ENCODE assay signal across 9 cellular contexts in the genomic region with DNA sequence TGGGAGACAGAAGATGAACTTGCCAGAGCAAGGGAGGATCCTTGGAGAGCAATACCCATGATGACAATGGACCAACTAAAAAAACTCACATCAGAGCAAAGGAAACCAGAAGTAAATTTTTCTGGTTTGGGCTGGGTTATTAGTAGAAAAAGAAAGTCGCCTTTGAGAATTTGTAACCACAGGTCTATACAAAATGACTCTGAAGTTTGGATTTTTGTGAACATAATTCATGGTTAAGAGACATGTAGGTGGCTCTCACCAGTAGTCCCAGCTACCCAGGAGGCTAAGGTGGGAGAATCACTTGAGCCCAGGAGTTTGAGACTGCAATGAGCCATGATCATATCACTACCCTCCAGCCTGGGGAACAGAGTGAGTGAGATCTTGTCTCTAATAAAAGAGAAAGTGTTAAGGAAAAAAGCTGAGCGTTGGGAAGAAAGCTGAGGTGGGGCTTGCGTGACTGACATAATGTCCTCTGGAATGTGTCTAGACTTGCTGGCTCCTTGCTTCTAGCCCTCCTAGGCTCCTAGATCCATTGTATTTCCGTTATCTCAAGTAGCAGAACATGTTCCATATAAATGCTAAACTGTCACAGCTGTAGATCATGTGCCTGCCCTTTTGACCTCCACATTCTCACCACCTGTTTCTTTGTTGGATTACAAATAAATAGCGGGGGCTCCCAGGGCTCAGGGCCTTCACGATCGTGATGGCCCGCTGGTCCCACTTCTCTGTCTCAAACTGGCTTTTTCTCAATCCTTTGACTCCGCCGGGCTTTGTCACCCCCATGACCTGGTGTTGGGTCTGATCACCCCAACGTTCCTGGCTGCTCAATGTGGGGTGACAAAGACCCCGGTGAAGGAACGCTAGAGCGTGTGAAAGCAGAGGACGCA. TPM values are rescaled to one million over a fixed set of nuclear protein-coding genes. Genes with fewer than 3 reads are reported as not detected.
DNase-seq lines count a peak whose midpoint lies in the region; ATAC-seq and TF ChIP-seq lines count a peak whose summit lies in the region.
"Had no signal": no experiment of that assay in that cellular context is flagged by ENCODE, and none has a peak within 500 bp of the region (broad histone marks: within the 10 kb centered on the region; RNA-seq: fewer than 3 reads in every experiment).

No MANE protein-coding gene starts in this region.

- H3K9me3 ChIP-seq in skeletal muscle satellite cell (replicated peaks; ENCODE audit: low read length): no peaks in the 10 kb centered on the region
- H3K9me3 ChIP-seq in PC-3 (ENCODE audit: low read length): no peaks in the 10 kb centered on the region

- H3K4me3 ChIP-seq in skeletal muscle satellite cell (ENCODE audit: low read length) (no peak overlapping the region), PC-3 (ENCODE audit: low read length) (no peak overlapping the region)

- intact Hi-C loops in activated CD8-positive, alpha-beta T cell treated with anti-CD3 and anti-CD28 coated beads for 36 hours (cut with micrococcal nuclease): no loop called here
- intact Hi-C loops in activated CD4-positive, alpha-beta memory T cell treated with anti-CD3 and anti-CD28 coated beads for 36 hours (cut with micrococcal nuclease): loop anchor here (1.0 to 5.0 kb wide), 3 partner anchors 181 to 414 kb away; no protein-coding TSS in a partner anchor
- intact Hi-C loops in PC-3 (cut with micrococcal nuclease): no loop called here

- no peaks in the 10 kb centered on the region for H3K9me2 ChIP-seq in PC-3 (replicated peaks; ENCODE audit: low read length)

- no peak overlapping the region for H2AFZ ChIP-seq in PC-3 (ENCODE audit: low read length)

- H3K9ac ChIP-seq in skeletal muscle satellite cell (ENCODE audit: low read depth, low read length): peak overlapping the region; percentile 78
- H3K9ac ChIP-seq in PC-3 (ENCODE audit: low read length): no peak overlapping the region

- BruUV-seq in PC-3 (replicated peaks; lab: Mats Ljungman, UMichigan): no TSS peak

- TF ChIP-seq CTCF in activated CD8-positive, alpha-beta T cell treated with anti-CD3 and anti-CD28 coated beads for 36 hours (IDR thresholded peaks at IDR 0.05): no peak
- TF ChIP-seq CTCF in PC-3 (conservative IDR thresholded peaks at IDR 0.05; ENCODE audit: low read depth, low read length): no peak

- no peak overlapping the region for H3K27ac Mint-ChIP-seq in activated CD8-positive, alpha-beta T cell treated with anti-CD3 and anti-CD28 coated beads for 36 hours
- H3K27ac Mint-ChIP-seq in activated CD8-positive, alpha-beta T cell treated with anti-CD3 and anti-CD28 coated beads, Interleukin-2, amount 10 ng/mL, durations not matched to agents 7 days and 5 days: no peak overlapping the region
- H3K27ac Mint-ChIP-seq in activated CD4-positive, alpha-beta memory T cell treated with anti-CD3 and anti-CD28 coated beads for 36 hours: peak overlapping the region; percentile 19

- H3K4me2 ChIP-seq in skeletal muscle satellite cell (ENCODE audit: low read length) (peak overlapping the region; percentile 50), PC-3 (ENCODE audit: low read length) (no peak overlapping the region)

- H3K4me1 Mint-ChIP-seq in activated CD8-positive, alpha-beta T cell treated with anti-CD3 and anti-CD28 coated beads for 36 hours (ENCODE audit: low read depth): peaks cover 9% of the 10 kb centered on the region
- H3K4me1 Mint-ChIP-seq in activated CD8-positive, alpha-beta T cell treated with anti-CD3 and anti-CD28 coated beads, Interleukin-2, amount 10 ng/mL, durations not matched to agents 7 days and 5 days (ENCODE audit: low read depth): peaks cover 21% of the 10 kb centered on the region
- peaks cover 29% of the 10 kb centered on the region for H3K4me1 Mint-ChIP-seq in activated CD4-positive, alpha-beta memory T cell treated with anti-CD3 and anti-CD28 coated beads for 36 hours (ENCODE audit: low read depth)

- POLR2A ChIA-PET in activated CD8-positive, alpha-beta T cell treated with anti-CD3 and anti-CD28 coated beads for 36 hours (lab: Charles Lee): no interaction called here
- POLR2A ChIA-PET in activated CD8-positive, alpha-beta T cell treated with anti-CD3 and anti-CD28 coated beads, Interleukin-2, amount 10 ng/mL, durations not matched to agents 7 days and 5 days (lab: Charles Lee): no interaction called here
- POLR2A ChIA-PET in activated CD4-positive, alpha-beta memory T cell treated with anti-CD3 and anti-CD28 coated beads for 36 hours (lab: Charles Lee): no interaction called here
- POLR2A ChIA-PET in PC-3 (lab: Charles Lee; ENCODE audit: unreplicated experiment): no interaction called here

- H3K9me3 Mint-ChIP-seq in activated CD8-positive, alpha-beta T cell treated with anti-CD3 and anti-CD28 coated beads for 36 hours: no peaks in the 10 kb centered on the region
- H3K9me3 Mint-ChIP-seq in activated CD8-positive, alpha-beta T cell treated with anti-CD3 and anti-CD28 coated beads, Interleukin-2, amount 10 ng/mL, durations not matched to agents 7 days and 5 days (ENCODE audit: insufficient read depth): no peaks in the 10 kb centered on the region
- H3K9me3 Mint-ChIP-seq in activated CD4-positive, alpha-beta memory T cell treated with anti-CD3 and anti-CD28 coated beads for 36 hours: no peaks in the 10 kb centered on the region
- H3K9me3 Mint-ChIP-seq: T-cell had no signal

- H3K4me1 ChIP-seq in skeletal muscle satellite cell (ENCODE audit: control insufficient read depth, insufficient read depth, low read length) (peaks cover 65% of the 10 kb centered on the region), PC-3 (ENCODE audit: insufficient read depth, low read length) (peaks cover 21% of the 10 kb centered on the region)

- ATAC-seq in activated CD8-positive, alpha-beta T cell treated with anti-CD3 and anti-CD28 coated beads for 36 hours: peak; percentile 39
- no peak for ATAC-seq in activated CD8-positive, alpha-beta T cell treated with anti-CD3 and anti-CD28 coated beads, Interleukin-2, amount 10 ng/mL, durations not matched to agents 7 days and 5 days
- ATAC-seq in HG03066 (IDR thresholded peaks at IDR 0.05; ENCODE audit: low read depth, unreplicated experiment): peak; percentile 70
- ATAC-seq in PC-3: no peak
- ATAC-seq: T-cell had no signal

- H3K27me3 Mint-ChIP-seq in activated CD8-positive, alpha-beta T cell treated with anti-CD3 and anti-CD28 coated beads for 36 hours: peaks cover 18% of the 10 kb centered on the region
- H3K27me3 Mint-ChIP-seq in activated CD8-positive, alpha-beta T cell treated with anti-CD3 and anti-CD28 coated beads, Interleukin-2, amount 10 ng/mL, durations not matched to agents 7 days and 5 days (ENCODE audit: low read depth): peaks cover 29% of the 10 kb centered on the region
- peaks cover 22% of the 10 kb centered on the region for H3K27me3 Mint-ChIP-seq in activated CD4-positive, alpha-beta memory T cell treated with anti-CD3 and anti-CD28 coated beads for 36 hours

- CTCF ChIA-PET in activated CD8-positive, alpha-beta T cell treated with anti-CD3 and anti-CD28 coated beads for 36 hours (lab: Charles Lee): interaction anchor here (0.9 to 1.1 kb wide), 2 partner anchors 11 to 42 kb away, joined by 3 to 5 read pairs; no protein-coding TSS in a partner anchor
- CTCF ChIA-PET in activated CD8-positive, alpha-beta T cell treated with anti-CD3 and anti-CD28 coated beads, Interleukin-2, amount 10 ng/mL, durations not matched to agents 7 days and 5 days (lab: Charles Lee): no interaction called here
- CTCF ChIA-PET in activated CD4-positive, alpha-beta memory T cell treated with anti-CD3 and anti-CD28 coated beads for 36 hours (lab: Charles Lee): interaction anchor here (1.4 kb wide), 1 partner anchor 73 kb away, joined by 5 read pairs; no protein-coding TSS in a partner anchor
- CTCF ChIA-PET in PC-3 (lab: Charles Lee): no interaction called here

- no peaks in the 10 kb centered on the region for H3F3A ChIP-seq in PC-3 (ENCODE audit: low read length, unreplicated experiment)

- H3K79me2 ChIP-seq in PC-3 (ENCODE audit: low read length): no peaks in the 10 kb centered on the region

- H4K20me1 ChIP-seq in PC-3 (ENCODE audit: low read length): no peaks in the 10 kb centered on the region

- no peak overlapping the region for H3K27ac ChIP-seq in PC-3 (ENCODE audit: low read length)

- H3K4me3 Mint-ChIP-seq in activated CD8-positive, alpha-beta T cell treated with anti-CD3 and anti-CD28 coated beads for 36 hours: no peak overlapping the region
- no peak overlapping the region for H3K4me3 Mint-ChIP-seq in activated CD8-positive, alpha-beta T cell treated with anti-CD3 and anti-CD28 coated beads, Interleukin-2, amount 10 ng/mL, durations not matched to agents 7 days and 5 days
- no peak overlapping the region for H3K4me3 Mint-ChIP-seq in activated CD4-positive, alpha-beta memory T cell treated with anti-CD3 and anti-CD28 coated beads for 36 hours

- H3K27me3 ChIP-seq in skeletal muscle satellite cell (ENCODE audit: control insufficient read depth, insufficient read depth, low read length) (no peaks in the 10 kb centered on the region), PC-3 (ENCODE audit: low read length) (peaks cover 6% of the 10 kb centered on the region; the same call in 1 of the 2 replicates)

- DNase-seq in activated CD8-positive, alpha-beta T cell treated with anti-CD3 and anti-CD28 coated beads for 36 hours: no peak
- DNase-seq in activated CD8-positive, alpha-beta T cell treated with anti-CD3 and anti-CD28 coated beads, Interleukin-2, amount 10 ng/mL, durations not matched to agents 7 days and 5 days: no peak
- no peak for DNase-seq in activated CD4-positive, alpha-beta memory T cell treated with anti-CD3 and anti-CD28 coated beads for 36 hours
- DNase-seq in 8988T (no peak), PC-3 (no peak), GF-D8 (lab: John Stamatoyannopoulos, UW) (no peak)
- DNase-seq: T-cell had no signal

- H3K36me3 ChIP-seq in skeletal muscle satellite cell (ENCODE audit: insufficient read depth, low read length) (no peaks in the 10 kb centered on the region), PC-3 (ENCODE audit: low read depth, low read length) (no peaks in the 10 kb centered on the region)

- H3K36me3 Mint-ChIP-seq in activated CD8-positive, alpha-beta T cell treated with anti-CD3 and anti-CD28 coated beads for 36 hours (ENCODE audit: low read depth): no peaks in the 10 kb centered on the region
- no peaks in the 10 kb centered on the region for H3K36me3 Mint-ChIP-seq in activated CD8-positive, alpha-beta T cell treated with anti-CD3 and anti-CD28 coated beads, Interleukin-2, amount 10 ng/mL, durations not matched to agents 7 days and 5 days (ENCODE audit: low read depth)
- H3K36me3 Mint-ChIP-seq in activated CD4-positive, alpha-beta memory T cell treated with anti-CD3 and anti-CD28 coated beads for 36 hours: no peaks in the 10 kb centered on the region
- H3K36me3 Mint-ChIP-seq: T-cell had no signal

RNA-seq across cellular contexts. Expression of a gene that starts 56.2 kb away (rescaled TPM):
- 10 to 100 TPM; 18.2 to 20.5 TPM for total RNA-seq in activated CD8-positive, alpha-beta T cell treated with anti-CD3 and anti-CD28 coated beads for 36 hours
- 10 to 100 TPM; 18.9 to 21.6 TPM for total RNA-seq in activated CD8-positive, alpha-beta T cell treated with anti-CD3 and anti-CD28 coated beads, Interleukin-2, amount 10 ng/mL, durations not matched to agents 7 days and 5 days
- total RNA-seq in activated CD4-positive, alpha-beta memory T cell treated with anti-CD3 and anti-CD28 coated beads for 36 hours: 10 to 100 TPM; 23.3 to 24.7 TPM
- 30.1 and 35.5 TPM in 2 replicates for total RNA-seq in skeletal muscle satellite cell (2012; rRNA removed)
- 38.4 and 43.0 TPM in 2 replicates for total RNA-seq in PC-3 (2014; rRNA removed)

Comparison
In these comparisons a context has a peak if more than half of its experiments do, and no peak if none do; other contexts are left out.
1. ATAC-seq: peak in activated CD8-positive, alpha-beta T cell treated with anti-CD3 and anti-CD28 coated beads for 36 hours (single experiment) and HG03066 (single experiment); none in activated CD8-positive, alpha-beta T cell treated with anti-CD3 and anti-CD28 coated beads, Interleukin-2, amount 10 ng/mL, durations not matched to agents 7 days and 5 days (single experiment) and PC-3 (single experiment).
2. CTCF ChIA-PET loops: an anchor here in activated CD8-positive, alpha-beta T cell treated with anti-CD3 and anti-CD28 coated beads for 36 hours (0.9 to 1.1 kb wide) and activated CD4-positive, alpha-beta memory T cell treated with anti-CD3 and anti-CD28 coated beads for 36 hours (1.4 kb wide); none called in activated CD8-positive, alpha-beta T cell treated with anti-CD3 and anti-CD28 coated beads, Interleukin-2, amount 10 ng/mL, durations not matched to agents 7 days and 5 days and PC-3.